ENCODE assay signal across 14 cellular contexts in genomic region chr10:15196335-15196834, GRCh38. TPM values are rescaled to one million over a fixed set of nuclear protein-coding genes. Genes with fewer than 3 reads are reported as not detected.
A peak's percentile ranks its signal among the peaks of the same experiment; 100 is the strongest.
DNase-seq lines count a peak whose midpoint lies in the region; ATAC-seq and TF ChIP-seq lines count a peak whose summit lies in the region.
"Had no signal": no experiment of that assay in that cellular context is flagged by ENCODE, and none has a peak within 500 bp of the region (broad histone marks: within the 10 kb centered on the region; RNA-seq: fewer than 3 reads in every experiment).

No MANE protein-coding gene starts in this region.

- no peak for DNase-seq in activated naive CD4-positive, alpha-beta T cell treated with anti-CD3 and anti-CD28 coated beads, Interleukin-2, amount 50 U/mL, for 72 hours (ENCODE audit: low spot score in 2 of 2)
- DNase-seq in stomach, result no peak
- no peak for DNase-seq in RWPE1 (ENCODE audit: low spot score)
- no peak for DNase-seq in iPS-NIHi7 (ENCODE audit: extremely low spot score)
- DNase-seq: activated CD4-positive, alpha-beta T cell treated with anti-CD3 and anti-CD28 coated beads for 1 hour; NCI-H1105; NCI-H524; transverse colon had no signal

- TF ChIP-seq CTCF in stomach (IDR thresholded peaks at IDR 0.05), result no peak
- TF ChIP-seq CTCF in RWPE1 (conservative IDR thresholded peaks at IDR 0.05; ENCODE audit: low read depth), result no peak

- H3K4me1 ChIP-seq in iPS-15b (ENCODE audit: control insufficient read depth, insufficient read depth, low read length) (peaks cover 2% of the 10 kb centered on the region), stomach (peaks cover 0 to 2% (median 0%) of the 10 kb centered on the region in 4 donors)
- H3K4me1 ChIP-seq: adrenal gland, transverse colon had no signal

- no peak overlapping the region for H3K9ac ChIP-seq in iPS-15b (ENCODE audit: low read depth, low read length)

- WGBS in stomach, 5 donors, result 69 to 83% (median 77%) methylated on average over 6 of the region's 6 CpGs

- H3K27me3 ChIP-seq in iPS-15b (ENCODE audit: control insufficient read depth, insufficient read depth, low read length), result no peaks in the 10 kb centered on the region
- no peaks in the 10 kb centered on the region for H3K27me3 ChIP-seq in stomach
- H3K27me3 ChIP-seq: adrenal gland, SJSA1, transverse colon had no signal

- peak overlapping the region; percentile 48 for H3K4me3 Mint-ChIP-seq in activated naive CD4-positive, alpha-beta T cell treated with anti-CD3 and anti-CD28 coated beads, Interleukin-2, amount 50 U/mL, for 24 hours
- peak overlapping the region; percentile 50 for H3K4me3 Mint-ChIP-seq in activated naive CD8-positive, alpha-beta T cell

- POLR2A ChIA-PET in RWPE1 (lab: Yijun Ruan, JAX; ENCODE audit: low non-redundant PET), result no interaction called here

- ATAC-seq in activated naive CD4-positive, alpha-beta T cell treated with anti-CD3 and anti-CD28 coated beads, Interleukin-2, amount 50 U/mL, for 72 hours, result no peak
- ATAC-seq in HG02981 (IDR thresholded peaks at IDR 0.05; ENCODE audit: unreplicated experiment), result no peak

- H3K9me3 Mint-ChIP-seq in activated naive CD4-positive, alpha-beta T cell treated with anti-CD3 and anti-CD28 coated beads, Interleukin-2, amount 50 U/mL, for 24 hours, result no peaks in the 10 kb centered on the region
- no peaks in the 10 kb centered on the region for H3K9me3 Mint-ChIP-seq in activated naive CD4-positive, alpha-beta T cell treated with anti-CD3 and anti-CD28 coated beads, Interleukin-2, amount 50 U/mL, for 72 hours
- H3K9me3 Mint-ChIP-seq in activated naive CD8-positive, alpha-beta T cell (ENCODE audit: low read depth), result no peaks in the 10 kb centered on the region

- TF ChIP-seq POLR2A in stomach (IDR thresholded peaks at IDR 0.05), result no peak

- H3K36me3 ChIP-seq in iPS-15b (ENCODE audit: control insufficient read depth, insufficient read depth, low read length), result no peaks in the 10 kb centered on the region
- H3K36me3 ChIP-seq in stomach, result no peaks in the 10 kb centered on the region
- H3K36me3 ChIP-seq: adrenal gland, SJSA1, transverse colon had no signal

- H3K27ac ChIP-seq in stomach, result no peak overlapping the region
- H3K27ac ChIP-seq in RWPE1, result no peak overlapping the region
- H3K27ac ChIP-seq: adrenal gland, transverse colon had no signal

- no peaks in the 10 kb centered on the region for H3K36me3 Mint-ChIP-seq in activated naive CD4-positive, alpha-beta T cell treated with anti-CD3 and anti-CD28 coated beads, Interleukin-2, amount 50 U/mL, for 24 hours
- H3K36me3 Mint-ChIP-seq in activated naive CD4-positive, alpha-beta T cell treated with anti-CD3 and anti-CD28 coated beads, Interleukin-2, amount 50 U/mL, for 72 hours, result peaks cover 0 to 1% of the 10 kb centered on the region in 2 donors
- peaks cover 3% of the 10 kb centered on the region for H3K36me3 Mint-ChIP-seq in activated naive CD8-positive, alpha-beta T cell

- CTCF ChIA-PET in RWPE1 (lab: Yijun Ruan, JAX), result no interaction called here

- TF ChIP-seq EP300 in stomach (IDR thresholded peaks at IDR 0.05), result no peak

- H3K4me3 ChIP-seq in iPS-15b (ENCODE audit: low read depth, low read length) (peak overlapping the region; percentile 28), stomach (no peak overlapping the region)
- H3K4me3 ChIP-seq: adrenal gland, SJSA1, transverse colon had no signal

- peak overlapping the region; percentile 46 for H3K27ac Mint-ChIP-seq in activated naive CD4-positive, alpha-beta T cell treated with anti-CD3 and anti-CD28 coated beads, Interleukin-2, amount 50 U/mL, for 24 hours
- peak overlapping the region in 1 of 2 donors; percentile 61 for H3K27ac Mint-ChIP-seq in activated naive CD4-positive, alpha-beta T cell treated with anti-CD3 and anti-CD28 coated beads, Interleukin-2, amount 50 U/mL, for 72 hours
- peak overlapping the region; percentile 81 for H3K27ac Mint-ChIP-seq in activated naive CD8-positive, alpha-beta T cell

- peaks cover 57% of the 10 kb centered on the region for H3K4me1 Mint-ChIP-seq in activated naive CD4-positive, alpha-beta T cell treated with anti-CD3 and anti-CD28 coated beads, Interleukin-2, amount 50 U/mL, for 24 hours
- peaks cover 49% of the 10 kb centered on the region for H3K4me1 Mint-ChIP-seq in activated naive CD8-positive, alpha-beta T cell (ENCODE audit: low read depth)

- H3K9me3 ChIP-seq in iPS-15b (ENCODE audit: control insufficient read depth, insufficient read depth, low read length), result no peaks in the 10 kb centered on the region
- H3K9me3 ChIP-seq in stomach, result no peaks in the 10 kb centered on the region
- H3K9me3 ChIP-seq: adrenal gland, SJSA1, transverse colon had no signal

- no peaks in the 10 kb centered on the region for H3K27me3 Mint-ChIP-seq in activated naive CD4-positive, alpha-beta T cell treated with anti-CD3 and anti-CD28 coated beads, Interleukin-2, amount 50 U/mL, for 24 hours
- H3K27me3 Mint-ChIP-seq in activated naive CD8-positive, alpha-beta T cell, result no peaks in the 10 kb centered on the region

- intact Hi-C loops in stomach (cut with DNase I; ENCODE audit: low total_unique reads), result no loop called here

RNA-seq across cellular contexts. Expression of gene NMT2, which starts 27.9 kb away (rescaled TPM):
- total RNA-seq in activated naive CD4-positive, alpha-beta T cell treated with anti-CD3 and anti-CD28 coated beads, Interleukin-2, amount 50 U/mL, for 72 hours, result 10 to 100 TPM; 21.2 to 30.7 TPM
- total RNA-seq in stomach, result 100 to 1,000 TPM in 1 of 5 donors, 10 to 100 TPM in 3, 1 to 10 TPM in 1; 6.1 to 107 (median 12.9) TPM
- 1 to 10 TPM; 5.5 to 7.6 (median 6.9) TPM for polyA plus RNA-seq in stomach
